Comparison of ENCODE assay signal across 2 cellular contexts in the genomic region with DNA sequence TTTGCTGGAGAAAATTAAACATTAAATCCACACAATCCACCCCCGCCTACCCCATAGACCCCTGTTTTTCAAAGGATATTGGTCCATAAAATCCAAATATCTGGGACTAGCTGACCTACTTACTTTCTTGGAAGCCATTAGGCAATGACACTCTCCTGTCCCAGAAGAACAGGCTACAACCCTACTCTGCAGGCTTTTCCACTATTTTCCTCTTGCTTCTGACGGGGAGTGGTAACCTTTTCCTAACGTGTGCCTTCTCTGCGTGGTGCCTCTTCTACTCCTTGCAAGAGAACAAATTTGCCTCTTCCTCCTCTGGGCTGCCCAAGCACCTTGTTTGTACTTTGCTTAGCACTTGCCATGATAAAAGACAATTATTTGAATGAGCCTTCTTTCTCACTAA.
TF ChIP-seq lines count a peak whose summit lies in the region.

No MANE protein-coding gene starts in this region.

TF ChIP-seq in SK-N-SH, 30 proteins besides CTCF, POLR2A, EP300 and RAD21:
- TF ChIP-seq, protein P1, sequence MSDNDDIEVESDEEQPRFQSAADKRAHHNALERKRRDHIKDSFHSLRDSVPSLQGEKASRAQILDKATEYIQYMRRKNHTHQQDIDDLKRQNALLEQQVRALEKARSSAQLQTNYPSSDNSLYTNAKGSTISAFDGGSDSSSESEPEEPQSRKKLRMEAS (IDR thresholded peaks at IDR 0.05; ENCODE audit: low read depth): no peak
- TF ChIP-seq GATA2 (CRISPR knock-in tag; IDR thresholded peaks at IDR 0.05) (no peak), NFIC (IDR thresholded peaks at IDR 0.05; ENCODE audit: borderline replicate concordance) (no peak), TEAD4 (IDR thresholded peaks at IDR 0.05; ENCODE audit: borderline replicate concordance, insufficient read depth) (no peak), RFX5 (IDR thresholded peaks at IDR 0.05; ENCODE audit: low read length) (no peak), FOSL2 (IDR thresholded peaks at IDR 0.05; ENCODE audit: borderline replicate concordance, low read depth) (no peak), MXI1 (IDR thresholded peaks at IDR 0.05; ENCODE audit: low read depth, low read length) (no peak), TAF1 (IDR thresholded peaks at IDR 0.05; ENCODE audit: borderline replicate concordance, low read depth, low read length) (no peak), POLR2AphosphoS5 (IDR thresholded peaks at IDR 0.05; ENCODE audit: low read depth, low read length) (no peak), SIN3A (IDR thresholded peaks at IDR 0.05; ENCODE audit: borderline replicate concordance, low read depth, low read length) (no peak), ELF1 (IDR thresholded peaks at IDR 0.05) (no peak), CHD2 (IDR thresholded peaks at IDR 0.05; ENCODE audit: low read length, partially characterized antibody) (no peak), RCOR1 (IDR thresholded peaks at IDR 0.05; ENCODE audit: low read length) (no peak), GABPA (IDR thresholded peaks at IDR 0.05; ENCODE audit: low read depth) (no peak)
- TF ChIP-seq, protein P2, sequence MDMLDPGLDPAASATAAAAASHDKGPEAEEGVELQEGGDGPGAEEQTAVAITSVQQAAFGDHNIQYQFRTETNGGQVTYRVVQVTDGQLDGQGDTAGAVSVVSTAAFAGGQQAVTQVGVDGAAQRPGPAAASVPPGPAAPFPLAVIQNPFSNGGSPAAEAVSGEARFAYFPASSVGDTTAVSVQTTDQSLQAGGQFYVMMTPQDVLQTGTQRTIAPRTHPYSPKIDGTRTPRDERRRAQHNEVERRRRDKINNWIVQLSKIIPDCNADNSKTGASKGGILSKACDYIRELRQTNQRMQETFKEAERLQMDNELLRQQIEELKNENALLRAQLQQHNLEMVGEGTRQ (IDR thresholded peaks at IDR 0.05; ENCODE audit: borderline replicate concordance, low read depth, low read length): no peak
TF ChIP-seq in SK-N-SH: peak in this region for 0.

TF ChIP-seq in SK-N-SH treated with all-trans-retinoic acid at 6 μM for 48 hours, 23 proteins besides CTCF, POLR2A, EP300 and RAD21:
- TF ChIP-seq ZNF8 (CRISPR knock-in tag; IDR thresholded peaks at IDR 0.05) (no peak), GLIS3 (CRISPR knock-in tag; IDR thresholded peaks at IDR 0.05) (no peak), ESRRG (CRISPR knock-in tag; IDR thresholded peaks at IDR 0.05) (no peak), ZNF565 (CRISPR knock-in tag; conservative IDR thresholded peaks at IDR 0.05; ENCODE audit: low read depth) (no peak), TCF4 (CRISPR knock-in tag; IDR thresholded peaks at IDR 0.05; ENCODE audit: borderline replicate concordance) (no peak), CSDC2 (CRISPR knock-in tag; IDR thresholded peaks at IDR 0.05) (no peak), ZNF70 (CRISPR knock-in tag; IDR thresholded peaks at IDR 0.05) (no peak), ISL1 (CRISPR knock-in tag; IDR thresholded peaks at IDR 0.05) (no peak), ZC3H10 (CRISPR knock-in tag; IDR thresholded peaks at IDR 0.05) (no peak), BACH2 (CRISPR knock-in tag; IDR thresholded peaks at IDR 0.05; ENCODE audit: borderline replicate concordance) (no peak), ZFP30 (CRISPR knock-in tag; IDR thresholded peaks at IDR 0.05) (no peak), TOX (CRISPR knock-in tag; IDR thresholded peaks at IDR 0.05; ENCODE audit: borderline replicate concordance) (no peak), SNAI2 (CRISPR knock-in tag; IDR thresholded peaks at IDR 0.05) (no peak), ARNTL (CRISPR knock-in tag; IDR thresholded peaks at IDR 0.05; ENCODE audit: borderline replicate concordance, low read depth) (no peak), OSR1 (CRISPR knock-in tag; IDR thresholded peaks at IDR 0.05) (no peak), PPARA (CRISPR knock-in tag; IDR thresholded peaks at IDR 0.05; ENCODE audit: borderline replicate concordance) (no peak)
- TF ChIP-seq, protein P3, sequence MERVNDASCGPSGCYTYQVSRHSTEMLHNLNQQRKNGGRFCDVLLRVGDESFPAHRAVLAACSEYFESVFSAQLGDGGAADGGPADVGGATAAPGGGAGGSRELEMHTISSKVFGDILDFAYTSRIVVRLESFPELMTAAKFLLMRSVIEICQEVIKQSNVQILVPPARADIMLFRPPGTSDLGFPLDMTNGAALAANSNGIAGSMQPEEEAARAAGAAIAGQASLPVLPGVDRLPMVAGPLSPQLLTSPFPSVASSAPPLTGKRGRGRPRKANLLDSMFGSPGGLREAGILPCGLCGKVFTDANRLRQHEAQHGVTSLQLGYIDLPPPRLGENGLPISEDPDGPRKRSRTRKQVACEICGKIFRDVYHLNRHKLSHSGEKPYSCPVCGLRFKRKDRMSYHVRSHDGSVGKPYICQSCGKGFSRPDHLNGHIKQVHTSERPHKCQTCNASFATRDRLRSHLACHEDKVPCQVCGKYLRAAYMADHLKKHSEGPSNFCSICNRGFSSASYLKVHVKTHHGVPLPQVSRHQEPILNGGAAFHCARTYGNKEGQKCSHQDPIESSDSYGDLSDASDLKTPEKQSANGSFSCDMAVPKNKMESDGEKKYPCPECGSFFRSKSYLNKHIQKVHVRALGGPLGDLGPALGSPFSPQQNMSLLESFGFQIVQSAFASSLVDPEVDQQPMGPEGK (CRISPR knock-in tag; IDR thresholded peaks at IDR 0.05; ENCODE audit: borderline replicate concordance): no peak
- TF ChIP-seq, protein P4, sequence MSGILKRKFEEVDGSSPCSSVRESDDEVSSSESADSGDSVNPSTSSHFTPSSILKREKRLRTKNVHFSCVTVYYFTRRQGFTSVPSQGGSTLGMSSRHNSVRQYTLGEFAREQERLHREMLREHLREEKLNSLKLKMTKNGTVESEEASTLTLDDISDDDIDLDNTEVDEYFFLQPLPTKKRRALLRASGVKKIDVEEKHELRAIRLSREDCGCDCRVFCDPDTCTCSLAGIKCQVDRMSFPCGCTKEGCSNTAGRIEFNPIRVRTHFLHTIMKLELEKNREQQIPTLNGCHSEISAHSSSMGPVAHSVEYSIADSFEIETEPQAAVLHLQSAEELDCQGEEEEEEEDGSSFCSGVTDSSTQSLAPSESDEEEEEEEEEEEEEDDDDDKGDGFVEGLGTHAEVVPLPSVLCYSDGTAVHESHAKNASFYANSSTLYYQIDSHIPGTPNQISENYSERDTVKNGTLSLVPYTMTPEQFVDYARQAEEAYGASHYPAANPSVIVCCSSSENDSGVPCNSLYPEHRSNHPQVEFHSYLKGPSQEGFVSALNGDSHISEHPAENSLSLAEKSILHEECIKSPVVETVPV (CRISPR knock-in tag; IDR thresholded peaks at IDR 0.05): no peak
- TF ChIP-seq, protein P5, sequence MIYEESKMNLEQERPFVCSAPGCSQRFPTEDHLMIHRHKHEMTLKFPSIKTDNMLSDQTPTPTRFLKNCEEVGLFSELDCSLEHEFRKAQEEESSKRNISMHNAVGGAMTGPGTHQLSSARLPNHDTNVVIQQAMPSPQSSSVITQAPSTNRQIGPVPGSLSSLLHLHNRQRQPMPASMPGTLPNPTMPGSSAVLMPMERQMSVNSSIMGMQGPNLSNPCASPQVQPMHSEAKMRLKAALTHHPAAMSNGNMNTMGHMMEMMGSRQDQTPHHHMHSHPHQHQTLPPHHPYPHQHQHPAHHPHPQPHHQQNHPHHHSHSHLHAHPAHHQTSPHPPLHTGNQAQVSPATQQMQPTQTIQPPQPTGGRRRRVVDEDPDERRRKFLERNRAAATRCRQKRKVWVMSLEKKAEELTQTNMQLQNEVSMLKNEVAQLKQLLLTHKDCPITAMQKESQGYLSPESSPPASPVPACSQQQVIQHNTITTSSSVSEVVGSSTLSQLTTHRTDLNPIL (CRISPR knock-in tag; IDR thresholded peaks at IDR 0.05; ENCODE audit: low read depth): no peak
- TF ChIP-seq, protein P6, sequence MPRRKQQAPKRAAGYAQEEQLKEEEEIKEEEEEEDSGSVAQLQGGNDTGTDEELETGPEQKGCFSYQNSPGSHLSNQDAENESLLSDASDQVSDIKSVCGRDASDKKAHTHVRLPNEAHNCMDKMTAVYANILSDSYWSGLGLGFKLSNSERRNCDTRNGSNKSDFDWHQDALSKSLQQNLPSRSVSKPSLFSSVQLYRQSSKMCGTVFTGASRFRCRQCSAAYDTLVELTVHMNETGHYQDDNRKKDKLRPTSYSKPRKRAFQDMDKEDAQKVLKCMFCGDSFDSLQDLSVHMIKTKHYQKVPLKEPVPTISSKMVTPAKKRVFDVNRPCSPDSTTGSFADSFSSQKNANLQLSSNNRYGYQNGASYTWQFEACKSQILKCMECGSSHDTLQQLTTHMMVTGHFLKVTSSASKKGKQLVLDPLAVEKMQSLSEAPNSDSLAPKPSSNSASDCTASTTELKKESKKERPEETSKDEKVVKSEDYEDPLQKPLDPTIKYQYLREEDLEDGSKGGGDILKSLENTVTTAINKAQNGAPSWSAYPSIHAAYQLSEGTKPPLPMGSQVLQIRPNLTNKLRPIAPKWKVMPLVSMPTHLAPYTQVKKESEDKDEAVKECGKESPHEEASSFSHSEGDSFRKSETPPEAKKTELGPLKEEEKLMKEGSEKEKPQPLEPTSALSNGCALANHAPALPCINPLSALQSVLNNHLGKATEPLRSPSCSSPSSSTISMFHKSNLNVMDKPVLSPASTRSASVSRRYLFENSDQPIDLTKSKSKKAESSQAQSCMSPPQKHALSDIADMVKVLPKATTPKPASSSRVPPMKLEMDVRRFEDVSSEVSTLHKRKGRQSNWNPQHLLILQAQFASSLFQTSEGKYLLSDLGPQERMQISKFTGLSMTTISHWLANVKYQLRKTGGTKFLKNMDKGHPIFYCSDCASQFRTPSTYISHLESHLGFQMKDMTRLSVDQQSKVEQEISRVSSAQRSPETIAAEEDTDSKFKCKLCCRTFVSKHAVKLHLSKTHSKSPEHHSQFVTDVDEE (CRISPR knock-in tag; IDR thresholded peaks at IDR 0.05): no peak
